Comparison of ENCODE assay signal across 8 cellular contexts in genomic region chr9:136328622-136329041, GRCh38. TPM values are rescaled to one million over a fixed set of nuclear protein-coding genes. Genes with fewer than 3 reads are reported as not detected.
A peak's percentile ranks its signal among the peaks of the same experiment; 100 is the strongest.
DNase-seq lines count a peak whose midpoint lies in the region; ATAC-seq, FAIRE-seq and TF ChIP-seq lines count a peak whose summit lies in the region.

No MANE protein-coding gene starts in this region.

- DNase-seq in activated T-cell treated with anti-CD3 and anti-CD28 coated beads, Interleukin-2, amount 50 U/mL, for 24 hours, result no peak
- no peak for DNase-seq in activated T-cell treated with anti-CD3 and anti-CD28 coated beads, Interleukin-2, amount 50 U/mL, for 1 hour
- DNase-seq in mammary epithelial cell (no peak), HepG2 (ENCODE audit: low spot score) (no peak), upper lobe of left lung (peak in 1 of 2 donors; percentile 66), NCI-H510A treated with DMSO at 0.1 percent for 48 hours (lab: John Stamatoyannopoulos, UW) (no peak), SHP77 treated with DMSO at 0.1 percent for 48 hours (lab: John Stamatoyannopoulos, UW) (no peak)

- dilution Hi-C loops in mammary epithelial cell (cut with HindIII; ENCODE audit: low sequenced_read_pairs), result no loop called here

- H3K4me1 Mint-ChIP-seq in activated T-cell treated with anti-CD3 and anti-CD28 coated beads, Interleukin-2, amount 50 U/mL, for 24 hours (ENCODE audit: low read depth), result peaks cover 8% of the 10 kb centered on the region

- H2AFZ ChIP-seq in mammary epithelial cell (ENCODE audit: low read depth, low read length), result no peak overlapping the region
- H2AFZ ChIP-seq in HepG2 (ENCODE audit: low read length), result no peak overlapping the region

- peak overlapping the region; percentile 49 to 60 (median 57) for H3K4me3 ChIP-seq in mammary epithelial cell (replicated peaks in 1 of 3; ENCODE audit: insufficient read depth in 1 of 3, low read depth in 2 of 3, low read length in 3 of 3)
- peak overlapping the region in 2 of 3 experiments; percentile 15 to 47; a peak in 2 of 6 replicates for H3K4me3 ChIP-seq in HepG2 (replicated peaks in 1 of 3; ENCODE audit: insufficient read depth in 1 of 3, low read depth in 2 of 3, low read length in 3 of 3)
- peak overlapping the region; percentile 59 to 68 (median 66) for H3K4me3 ChIP-seq in upper lobe of left lung

- no peaks in the 10 kb centered on the region for H3K9me3 Mint-ChIP-seq in activated T-cell treated with anti-CD3 and anti-CD28 coated beads, Interleukin-2, amount 50 U/mL, for 24 hours

- TF ChIP-seq POLR2A in HepG2 (IDR thresholded peaks at IDR 0.05; ENCODE audit: insufficient read depth in 1 of 2, low read depth in 2 of 2, low read length in 2 of 2) (no peak), upper lobe of left lung (IDR thresholded peaks at IDR 0.05) (no peak)

- H3K27ac Mint-ChIP-seq in activated T-cell treated with anti-CD3 and anti-CD28 coated beads, Interleukin-2, amount 50 U/mL, for 24 hours, result peak overlapping the region; percentile 65

- BruUV-seq in mammary epithelial cell (replicated peaks; lab: Mats Ljungman, UMichigan) (no TSS peak), HepG2 (replicated peaks; lab: Mats Ljungman, UMichigan) (no TSS peak)

- no peaks in the 10 kb centered on the region for H3K27me3 ChIP-seq in mammary epithelial cell (ENCODE audit: insufficient read depth, low read length)
- peaks cover 20 to 77% of the 10 kb centered on the region in 2 experiments for H3K27me3 ChIP-seq in HepG2 (ENCODE audit: control insufficient read depth in 1 of 2, insufficient read depth in 2 of 2, low read length in 2 of 2)
- H3K27me3 ChIP-seq in upper lobe of left lung, result no peaks in the 10 kb centered on the region

- CTCF ChIA-PET in mammary epithelial cell (lab: Charles Lee; ENCODE audit: low non-redundant PET) (no interaction called here), HepG2 (lab: Yijun Ruan, JAX; ENCODE audit: low intra/inter-chr PET ratio, low total read pairs) (no interaction called here)

- H3K4me2 ChIP-seq in mammary epithelial cell (ENCODE audit: insufficient read depth, low read depth, low read length) (peak overlapping the region; percentile 98), HepG2 (ENCODE audit: low read depth, low read length) (0 out of 2 replicates have a peak overlapping the region, but pooled peaks have one; percentile 50)

- peak; percentile 17 for ATAC-seq in HepG2
- ATAC-seq in upper lobe of left lung (ENCODE audit: low FRiP score in 2 of 2), result no peak
- ATAC-seq in HG02678 (IDR thresholded peaks at IDR 0.05; ENCODE audit: unreplicated experiment), result no peak

- peaks cover 4% of the 10 kb centered on the region for H3K79me2 ChIP-seq in mammary epithelial cell (ENCODE audit: insufficient read depth, low read length)
- no peaks in the 10 kb centered on the region for H3K79me2 ChIP-seq in HepG2 (ENCODE audit: insufficient read depth, low read length)

- H3K36me3 ChIP-seq in mammary epithelial cell (ENCODE audit: insufficient read depth, low read length), result no peaks in the 10 kb centered on the region
- H3K36me3 ChIP-seq in HepG2 (replicated peaks in 1 of 2; ENCODE audit: control insufficient read depth in 1 of 2, insufficient read depth in 2 of 2, low read length in 2 of 2), result no peaks in the 10 kb centered on the region
- H3K36me3 ChIP-seq in upper lobe of left lung, result no peaks in the 10 kb centered on the region

- intact Hi-C loops in mammary epithelial cell (cut with micrococcal nuclease) (loop anchor here (5.0 kb wide), 1 partner anchor 34 kb away; the partner anchor contains the start of gene DNLZ), HepG2 (cut with micrococcal nuclease; ENCODE audit: unreplicated experiment) (no loop called here)

- TF ChIP-seq CTCF in mammary epithelial cell (conservative IDR thresholded peaks at IDR 0.05 in 1 of 2, IDR thresholded peaks at IDR 0.05 in 1 of 2; ENCODE audit: extremely low read depth in 1 of 2, insufficient read depth in 1 of 2, low read depth in 1 of 2, low read length in 2 of 2) (no peak), HepG2 (CRISPR knock-in tag; IDR thresholded peaks at IDR 0.05) (no peak), upper lobe of left lung (IDR thresholded peaks at IDR 0.05) (no peak)

- H3K4me1 ChIP-seq in mammary epithelial cell (ENCODE audit: insufficient read depth, low read length) (peaks cover 21% of the 10 kb centered on the region), HepG2 (ENCODE audit: insufficient read depth, low read length) (peaks cover 45% of the 10 kb centered on the region), upper lobe of left lung (peaks cover 26 to 47% (median 34%) of the 10 kb centered on the region in 4 donors)

- in situ Hi-C loops in mammary epithelial cell (cut with MboI; ENCODE audit: low sequenced_read_pairs in 2 of 2), result loop anchor here in 1 of 2 donors (10.0 to 25.0 kb wide), 2 partner anchors 66 to 309 kb away; no protein-coding TSS in a partner anchor
- in situ Hi-C loops in HepG2 (cut with HindIII; ENCODE audit: extremely low pct_ligation_motif_present, low pct_unique_long_range_greater_than_20kb), result loop anchor here (25.0 kb wide), 1 partner anchor 309 kb away; no protein-coding TSS in a partner anchor

- POLR2A ChIA-PET in HepG2 (lab: Yijun Ruan, JAX), result no interaction called here

- H3K9me3 ChIP-seq in mammary epithelial cell (replicated peaks; ENCODE audit: insufficient read depth, low read length) (no peaks in the 10 kb centered on the region), HepG2 (ENCODE audit: low read length) (no peaks in the 10 kb centered on the region), upper lobe of left lung (no peaks in the 10 kb centered on the region)

- TF ChIP-seq EP300 in HepG2 (IDR thresholded peaks at IDR 0.05; ENCODE audit: low read depth in 2 of 2, low read length in 2 of 2), result no peak
- no peak for TF ChIP-seq EP300 in HepG2 (CRISPR knock-in tag; IDR thresholded peaks at IDR 0.05; ENCODE audit: borderline replicate concordance)
- TF ChIP-seq EP300 in upper lobe of left lung (IDR thresholded peaks at IDR 0.05), result no peak

- H4K20me1 ChIP-seq in mammary epithelial cell (ENCODE audit: insufficient read depth, low read length) (no peaks in the 10 kb centered on the region), HepG2 (ENCODE audit: insufficient read depth, low read length) (no peaks in the 10 kb centered on the region)

- no peaks in the 10 kb centered on the region for H3K27me3 Mint-ChIP-seq in activated T-cell treated with anti-CD3 and anti-CD28 coated beads, Interleukin-2, amount 50 U/mL, for 24 hours

- H3K4me3 Mint-ChIP-seq in activated T-cell treated with anti-CD3 and anti-CD28 coated beads, Interleukin-2, amount 50 U/mL, for 24 hours, result peak overlapping the region; percentile 65

- H3K27ac ChIP-seq in mammary epithelial cell (ENCODE audit: insufficient read depth, low read depth, low read length), result no peak overlapping the region
- no peak overlapping the region for H3K27ac ChIP-seq in HepG2 (ENCODE audit: extremely low read length, insufficient read depth, low read length)
- H3K27ac ChIP-seq in upper lobe of left lung, result peak overlapping the region; percentile 70 to 88 (median 86)

- WGBS in mammary epithelial cell (ENCODE audit: low coverage, missing lambda C conversion rate), result 60% methylated on average over 3 of the region's 15 CpGs
- WGBS in HepG2 (ENCODE audit: low lambda C conversion rate), result 18% methylated on average over 9 of the region's 15 CpGs
- 37 to 51% methylated on average over 5 to 15 of the region's 15 CpGs for WGBS in upper lobe of left lung, 2 donors

- H3K36me3 Mint-ChIP-seq in activated T-cell treated with anti-CD3 and anti-CD28 coated beads, Interleukin-2, amount 50 U/mL, for 24 hours (ENCODE audit: low read depth), result no peaks in the 10 kb centered on the region

- FAIRE-seq in HepG2 (lab: Jason Lieb, UNC), result no peak

- H3K9ac ChIP-seq in mammary epithelial cell (ENCODE audit: insufficient read depth, low read length) (no peak overlapping the region), HepG2 (ENCODE audit: insufficient read depth, low read depth, low read length) (no peak overlapping the region)

- TF ChIP-seq RAD21 in HepG2 (CRISPR knock-in tag; IDR thresholded peaks at IDR 0.05), result no peak

RNA-seq across cellular contexts. Expression of gene GPSM1, which starts 1.3 kb away (rescaled TPM):
- total RNA-seq in mammary epithelial cell, result 10 to 100 TPM; 34.3 to 34.4 TPM
- 9.1 TPM for polyA plus RNA-seq in mammary epithelial cell
- polyA minus RNA-seq in mammary epithelial cell, result 2.2 TPM
- 0.59 and 1.0 TPM in 2 replicates for total RNA-seq in HepG2 (2016; rRNA removed; fragmentation: Illumina TruSeq; extraction: Trizol)
- total RNA-seq in HepG2 (2016; cell fraction: cytosol; rRNA removed; fragmentation: Illumina TruSeq; extraction: Trizol; ENCODE audit: low read depth), result 0.26 and 0.30 TPM in 2 replicates
- total RNA-seq in HepG2 (2016; cell fraction: insoluble cytoplasmic fraction; rRNA removed; fragmentation: Illumina TruSeq; extraction: Trizol), result 0.55 and 1.1 TPM in 2 replicates
- total RNA-seq in HepG2 (2016; cell fraction: membrane; rRNA removed; fragmentation: Illumina TruSeq; extraction: Trizol), result 0.53 and 0.72 TPM in 2 replicates
- 0.72 and 0.81 TPM in 2 replicates for total RNA-seq in HepG2 (2016; cell fraction: nucleus; rRNA removed; fragmentation: Illumina TruSeq; extraction: Trizol)
- polyA plus RNA-seq in HepG2 (2011; rRNA removed), result 2.4 and 3.4 TPM in 2 replicates
- polyA plus RNA-seq in HepG2 (2011; cell fraction: cytosol; rRNA removed), result 1.6 and 2.7 TPM in 2 replicates
- 11.3 and 15.0 TPM in 2 replicates for polyA plus RNA-seq in HepG2 (2011; cell fraction: nucleus; rRNA removed)
- 1.2 and 1.6 TPM in 2 replicates for polyA plus RNA-seq in HepG2 (2012)
- polyA plus RNA-seq in HepG2 (2016; cell fraction: cytosol; fragmentation: Illumina TruSeq; extraction: Trizol; ENCODE audit: low read depth), result 0.28 and 0.43 TPM in 2 replicates
- 0.72 and 1.2 TPM in 2 replicates for polyA plus RNA-seq in HepG2 (2016; cell fraction: insoluble cytoplasmic fraction; fragmentation: Illumina TruSeq; extraction: Trizol; ENCODE audit: low read depth)
- 0.61 and 1.2 TPM in 2 replicates for polyA plus RNA-seq in HepG2 (2016; cell fraction: membrane; fragmentation: Illumina TruSeq; extraction: Trizol; ENCODE audit: low read depth)
- polyA plus RNA-seq in HepG2 (2016; cell fraction: nucleus; fragmentation: Illumina TruSeq; extraction: Trizol; ENCODE audit: insufficient read depth, low read depth), result 3.5 and 3.8 TPM in 2 replicates
- 2.9 and 5.8 TPM in 2 replicates for polyA minus RNA-seq in HepG2 (2011; rRNA and poly(A)+ RNA removed; ENCODE audit: low replicate concordance)
- polyA minus RNA-seq in HepG2 (2011; cell fraction: cytosol; rRNA and poly(A)+ RNA removed), result 1.4 and 1.6 TPM in 2 replicates
- polyA minus RNA-seq in HepG2 (2011; cell fraction: nucleus; rRNA and poly(A)+ RNA removed), result 1.7 TPM in 2 replicates
- 10 to 100 TPM; 10.0 to 78.6 (median 24.2) TPM for total RNA-seq in upper lobe of left lung

RNA-seq across cellular contexts. Expression of gene CCDC187, which starts 24.7 kb away (rescaled TPM):
- total RNA-seq in mammary epithelial cell (under 1 TPM in 1 of 2 donors, not detected in 1; 0.05 TPM), HepG2 (2016; rRNA removed; fragmentation: Illumina TruSeq; extraction: Trizol) (0.13 TPM in 1 of 2 replicates, not detected in the other), upper lobe of left lung (10 to 100 TPM in 3 of 6 donors, 1 to 10 TPM in 2, under 1 TPM in 1; 0.17 to 22.3 (median 10.0) TPM)
- polyA plus RNA-seq in mammary epithelial cell (not detected), HepG2 (2011; rRNA removed) (0.03 and 0.09 TPM in 2 replicates)
- polyA minus RNA-seq in mammary epithelial cell, result not detected
- not detected in 2 replicates for total RNA-seq in HepG2 (2016; cell fraction: cytosol; rRNA removed; fragmentation: Illumina TruSeq; extraction: Trizol; ENCODE audit: low read depth)
- total RNA-seq in HepG2 (2016; cell fraction: insoluble cytoplasmic fraction; rRNA removed; fragmentation: Illumina TruSeq; extraction: Trizol), result 0.09 TPM in 1 of 2 replicates, not detected in the other
- 0.10 TPM in 1 of 2 replicates, not detected in the other for total RNA-seq in HepG2 (2016; cell fraction: membrane; rRNA removed; fragmentation: Illumina TruSeq; extraction: Trizol)
- total RNA-seq in HepG2 (2016; cell fraction: nucleus; rRNA removed; fragmentation: Illumina TruSeq; extraction: Trizol), result 0.16 and 0.28 TPM in 2 replicates
- polyA plus RNA-seq in HepG2 (2011; cell fraction: cytosol; rRNA removed), result 0.01 and 0.03 TPM in 2 replicates
- polyA plus RNA-seq in HepG2 (2011; cell fraction: nucleus; rRNA removed), result 0.45 and 0.48 TPM in 2 replicates
- polyA plus RNA-seq in HepG2 (2012), result 0.04 TPM in 1 of 2 replicates, not detected in the other
- not detected in 2 replicates for polyA plus RNA-seq in HepG2 (2016; cell fraction: cytosol; fragmentation: Illumina TruSeq; extraction: Trizol; ENCODE audit: low read depth)
- polyA plus RNA-seq in HepG2 (2016; cell fraction: insoluble cytoplasmic fraction; fragmentation: Illumina TruSeq; extraction: Trizol; ENCODE audit: low read depth), result not detected in 2 replicates
- 0.08 TPM in 1 of 2 replicates, not detected in the other for polyA plus RNA-seq in HepG2 (2016; cell fraction: membrane; fragmentation: Illumina TruSeq; extraction: Trizol; ENCODE audit: low read depth)
- polyA plus RNA-seq in HepG2 (2016; cell fraction: nucleus; fragmentation: Illumina TruSeq; extraction: Trizol; ENCODE audit: insufficient read depth, low read depth), result 0.14 and 0.17 TPM in 2 replicates
- 0.20 and 0.49 TPM in 2 replicates for polyA minus RNA-seq in HepG2 (2011; rRNA and poly(A)+ RNA removed; ENCODE audit: low replicate concordance)
- not detected in 2 replicates for polyA minus RNA-seq in HepG2 (2011; cell fraction: cytosol; rRNA and poly(A)+ RNA removed)
- polyA minus RNA-seq in HepG2 (2011; cell fraction: nucleus; rRNA and poly(A)+ RNA removed), result 0.39 and 0.50 TPM in 2 replicates

RNA-seq across cellular contexts. Expression of gene DNLZ, which starts 34.9 kb away (rescaled TPM):
- total RNA-seq in mammary epithelial cell (10 to 100 TPM; 11.7 to 33.9 TPM), HepG2 (2016; rRNA removed; fragmentation: Illumina TruSeq; extraction: Trizol) (5.4 and 8.0 TPM in 2 replicates), upper lobe of left lung (10 to 100 TPM in 5 of 6 donors, 1 to 10 TPM in 1; 5.2 to 35.9 (median 19.4) TPM)
- polyA plus RNA-seq in mammary epithelial cell (13.8 TPM), HepG2 (2011; rRNA removed) (3.4 and 4.5 TPM in 2 replicates)
- not detected for polyA minus RNA-seq in mammary epithelial cell
- total RNA-seq in HepG2 (2016; cell fraction: cytosol; rRNA removed; fragmentation: Illumina TruSeq; extraction: Trizol; ENCODE audit: low read depth), result 8.5 and 9.7 TPM in 2 replicates
- total RNA-seq in HepG2 (2016; cell fraction: insoluble cytoplasmic fraction; rRNA removed; fragmentation: Illumina TruSeq; extraction: Trizol), result 5.7 and 10.6 TPM in 2 replicates
- 8.2 and 10.5 TPM in 2 replicates for total RNA-seq in HepG2 (2016; cell fraction: membrane; rRNA removed; fragmentation: Illumina TruSeq; extraction: Trizol)
- total RNA-seq in HepG2 (2016; cell fraction: nucleus; rRNA removed; fragmentation: Illumina TruSeq; extraction: Trizol), result 2.7 and 3.8 TPM in 2 replicates
- polyA plus RNA-seq in HepG2 (2011; cell fraction: cytosol; rRNA removed), result 1.9 and 8.6 TPM in 2 replicates
- polyA plus RNA-seq in HepG2 (2011; cell fraction: nucleus; rRNA removed), result 4.9 and 10.5 TPM in 2 replicates
- polyA plus RNA-seq in HepG2 (2012), result 1.9 and 2.8 TPM in 2 replicates
- 8.4 and 8.5 TPM in 2 replicates for polyA plus RNA-seq in HepG2 (2016; cell fraction: cytosol; fragmentation: Illumina TruSeq; extraction: Trizol; ENCODE audit: low read depth)
- 4.0 and 5.1 TPM in 2 replicates for polyA plus RNA-seq in HepG2 (2016; cell fraction: insoluble cytoplasmic fraction; fragmentation: Illumina TruSeq; extraction: Trizol; ENCODE audit: low read depth)
- 6.4 and 6.8 TPM in 2 replicates for polyA plus RNA-seq in HepG2 (2016; cell fraction: membrane; fragmentation: Illumina TruSeq; extraction: Trizol; ENCODE audit: low read depth)
- 5.5 and 7.2 TPM in 2 replicates for polyA plus RNA-seq in HepG2 (2016; cell fraction: nucleus; fragmentation: Illumina TruSeq; extraction: Trizol; ENCODE audit: insufficient read depth, low read depth)
- 0.90 and 2.5 TPM in 2 replicates for polyA minus RNA-seq in HepG2 (2011; rRNA and poly(A)+ RNA removed; ENCODE audit: low replicate concordance)
- 1.3 TPM in 1 of 2 replicates, not detected in the other for polyA minus RNA-seq in HepG2 (2011; cell fraction: cytosol; rRNA and poly(A)+ RNA removed)
- polyA minus RNA-seq in HepG2 (2011; cell fraction: nucleus; rRNA and poly(A)+ RNA removed), result 2.6 and 2.8 TPM in 2 replicates

RNA-seq across cellular contexts. Expression of gene CARD9, which starts 44.8 kb away (rescaled TPM):
- 1 to 10 TPM in 1 of 2 donors, under 1 TPM in 1; 0.47 to 1.0 TPM for total RNA-seq in mammary epithelial cell
- 0.14 TPM for polyA plus RNA-seq in mammary epithelial cell
- not detected for polyA minus RNA-seq in mammary epithelial cell
- 3.6 and 7.4 TPM in 2 replicates for total RNA-seq in HepG2 (2016; rRNA removed; fragmentation: Illumina TruSeq; extraction: Trizol)
- total RNA-seq in HepG2 (2016; cell fraction: cytosol; rRNA removed; fragmentation: Illumina TruSeq; extraction: Trizol; ENCODE audit: low read depth), result 2.1 TPM in 2 replicates
- total RNA-seq in HepG2 (2016; cell fraction: insoluble cytoplasmic fraction; rRNA removed; fragmentation: Illumina TruSeq; extraction: Trizol), result 3.4 and 7.7 TPM in 2 replicates
- total RNA-seq in HepG2 (2016; cell fraction: membrane; rRNA removed; fragmentation: Illumina TruSeq; extraction: Trizol), result 1.7 and 2.5 TPM in 2 replicates
- 7.9 and 8.9 TPM in 2 replicates for total RNA-seq in HepG2 (2016; cell fraction: nucleus; rRNA removed; fragmentation: Illumina TruSeq; extraction: Trizol)
- 3.3 and 7.2 TPM in 2 replicates for polyA plus RNA-seq in HepG2 (2011; rRNA removed)
- 1.3 and 2.2 TPM in 2 replicates for polyA plus RNA-seq in HepG2 (2011; cell fraction: cytosol; rRNA removed)
- 51.0 and 60.5 TPM in 2 replicates for polyA plus RNA-seq in HepG2 (2011; cell fraction: nucleus; rRNA removed)
- 2.6 and 4.5 TPM in 2 replicates for polyA plus RNA-seq in HepG2 (2012)
- polyA plus RNA-seq in HepG2 (2016; cell fraction: cytosol; fragmentation: Illumina TruSeq; extraction: Trizol; ENCODE audit: low read depth), result 0.79 and 1.0 TPM in 2 replicates
- 2.6 and 5.2 TPM in 2 replicates for polyA plus RNA-seq in HepG2 (2016; cell fraction: insoluble cytoplasmic fraction; fragmentation: Illumina TruSeq; extraction: Trizol; ENCODE audit: low read depth)
- 0.66 and 0.74 TPM in 2 replicates for polyA plus RNA-seq in HepG2 (2016; cell fraction: membrane; fragmentation: Illumina TruSeq; extraction: Trizol; ENCODE audit: low read depth)
- 23.4 and 24.3 TPM in 2 replicates for polyA plus RNA-seq in HepG2 (2016; cell fraction: nucleus; fragmentation: Illumina TruSeq; extraction: Trizol; ENCODE audit: insufficient read depth, low read depth)
- 2.0 and 6.6 TPM in 2 replicates for polyA minus RNA-seq in HepG2 (2011; rRNA and poly(A)+ RNA removed; ENCODE audit: low replicate concordance)
- polyA minus RNA-seq in HepG2 (2011; cell fraction: cytosol; rRNA and poly(A)+ RNA removed), result 0.62 and 0.99 TPM in 2 replicates
- 8.3 and 8.4 TPM in 2 replicates for polyA minus RNA-seq in HepG2 (2011; cell fraction: nucleus; rRNA and poly(A)+ RNA removed)
- total RNA-seq in upper lobe of left lung, result 10 to 100 TPM in 5 of 6 donors, 1 to 10 TPM in 1; 3.5 to 30.4 (median 16.8) TPM

Comparison
In these comparisons a context has a peak if more than half of its experiments do, and no peak if none do; other contexts are left out.
1. H3K27ac ChIP-seq: peak in upper lobe of left lung (4 of 4); none in mammary epithelial cell (single experiment) and HepG2 (single experiment).
2. RNA of gene GPSM1, which starts 1.3 kb away (total RNA-seq): 34.3 to 34.4 TPM in mammary epithelial cell and 10.0 to 78.6 TPM in upper lobe of left lung; 0.26 to 1.1 TPM in HepG2; every median in the first group is over 4 times any median in the second.
3. Peak in every context shown above with its lines, with median percentiles within 50 percentile points of each other: H3K4me3 ChIP-seq.